Comparison of ENCODE assay signal across 1 cellular context in the genomic region with DNA sequence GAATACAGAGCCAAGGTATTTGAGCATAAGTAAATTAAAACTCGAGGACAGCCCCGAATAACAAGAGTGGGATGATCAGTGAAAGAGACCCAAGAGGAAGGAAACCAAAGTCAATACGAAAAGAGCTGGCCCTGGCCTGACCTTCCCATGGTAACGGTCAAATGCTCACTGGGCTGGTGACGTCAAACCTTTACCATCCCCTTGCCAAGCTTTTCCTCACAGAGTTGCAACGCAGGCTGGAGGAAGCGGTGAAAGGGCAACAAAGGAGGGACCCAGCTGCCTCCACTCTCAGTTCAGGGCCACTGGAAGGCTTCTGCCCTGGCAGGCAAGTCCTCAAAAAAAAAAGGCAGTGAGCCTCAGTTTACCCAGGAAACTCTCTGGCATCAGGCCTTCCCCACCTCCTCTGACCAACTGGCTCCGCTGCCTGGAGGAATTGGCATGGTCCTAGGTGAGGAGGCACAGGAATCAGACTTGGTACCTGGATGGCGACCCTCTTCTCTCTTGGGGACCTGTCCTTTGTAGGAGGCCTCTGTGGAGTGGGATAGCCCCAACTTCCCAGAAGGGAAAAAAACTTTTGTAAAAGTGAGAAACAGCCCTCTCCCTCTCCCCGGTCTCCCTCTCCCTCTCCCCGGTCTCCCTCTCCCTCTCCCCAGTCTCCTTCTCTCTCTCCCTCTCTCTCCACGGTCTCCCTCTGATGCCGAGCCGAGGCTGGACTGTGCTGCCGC.
TF ChIP-seq lines count a peak whose summit lies in the region.

No MANE protein-coding gene starts in this region.

TF ChIP-seq in liver, 16 proteins besides CTCF, POLR2A, EP300 and RAD21 (continued from another document):
- TF ChIP-seq, protein P1, sequence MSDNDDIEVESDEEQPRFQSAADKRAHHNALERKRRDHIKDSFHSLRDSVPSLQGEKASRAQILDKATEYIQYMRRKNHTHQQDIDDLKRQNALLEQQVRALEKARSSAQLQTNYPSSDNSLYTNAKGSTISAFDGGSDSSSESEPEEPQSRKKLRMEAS (IDR thresholded peaks at IDR 0.05), result no peak
- peak; percentile 92 for TF ChIP-seq FOXA1 (IDR thresholded peaks at IDR 0.05)
